Comparison of ENCODE assay signal across 27 cellular contexts in genomic region chr5:112857866-112858265, GRCh38.
"Had no signal": no experiment of that assay in that cellular context is flagged by ENCODE, and none has a peak within 500 bp of the region (broad histone marks: within the 10 kb centered on the region; RNA-seq: fewer than 3 reads in every experiment).

No MANE protein-coding gene starts in this region.

- H3K36me3 ChIP-seq: pancreas, right lobe of liver, thyroid gland had no signal

- H3K27me3 ChIP-seq: dorsolateral prefrontal cortex, gastroesophageal sphincter, heart left ventricle, hepatocyte, pancreas, right lobe of liver, thyroid gland, vagina had no signal

- H3K27ac ChIP-seq: dorsolateral prefrontal cortex, foreskin keratinocyte, gastroesophageal sphincter, heart left ventricle, hepatocyte, left lung, neutrophil, pancreas, right lobe of liver, stomach, thyroid gland, vagina had no signal

- H3K4me1 ChIP-seq: foreskin keratinocyte had no signal

- H3K4me3 ChIP-seq: dorsolateral prefrontal cortex, gastroesophageal sphincter, heart left ventricle, hepatocyte, left lung, mucosa of descending colon, pancreas, right lobe of liver, smooth muscle cell, stomach, thyroid gland, vagina had no signal

- H2AFZ ChIP-seq: hepatocyte had no signal

- H3K27ac Mint-ChIP-seq: mesothelial cell of epicardium; natural killer cell treated with Interleukin-12 subunit alpha and Interleukin-12 subunit beta and Interleukin-15 and Interleukin-18, amount 100 ng/mL, for 72 hours; stimulated activated effector memory CD8-positive, alpha-beta T cell treated with anti-CD3 and anti-CD28 coated beads, Interleukin-12 subunit alpha, Interleukin-12 subunit beta, amount 100 ng/mL, for 72 hours had no signal

- DNase-seq: dorsolateral prefrontal cortex; effector CD4-positive, alpha-beta T cell; foreskin keratinocyte; heart left ventricle; kidney; left lung; mesenchymal stem cell; mucosa of descending colon; naive B cell; pancreas; right lobe of liver; stimulated activated CD4-positive, alpha-beta T cell treated with anti-CD3 and anti-CD28 coated beads, Interleukin-12 subunit alpha, Interleukin-12 subunit beta, amount 100 ng/mL, for 4 hours; stimulated activated CD4-positive, alpha-beta T cell treated with anti-CD3 and anti-CD28 coated beads, Interleukin-1b, Interleukin-23, amount 100 ng/mL, for 48 hours; stimulated activated CD4-positive, alpha-beta T cell treated with anti-CD3 and anti-CD28 coated beads, Interleukin-4, amount 100 ng/mL, for 1 hour; stimulated activated naive CD4-positive, alpha-beta T cell treated with Interleukin-2 at 50 U/mL for 16 hours; stomach; thyroid gland; trophoblast cell had no signal

- H3K4me2 ChIP-seq: hepatocyte, smooth muscle cell had no signal

- H3K4me3 Mint-ChIP-seq: mesothelial cell of epicardium; natural killer cell treated with Interleukin-12 subunit alpha and Interleukin-12 subunit beta and Interleukin-15 and Interleukin-18, amount 100 ng/mL, for 72 hours; neural crest cell; stimulated activated effector memory CD8-positive, alpha-beta T cell treated with anti-CD3 and anti-CD28 coated beads, Interleukin-12 subunit alpha, Interleukin-12 subunit beta, amount 100 ng/mL, for 72 hours had no signal

- H3K9me3 ChIP-seq: gastroesophageal sphincter, left lung, mucosa of descending colon, neutrophil, pancreas, right lobe of liver, stomach, thyroid gland, vagina had no signal

- ATAC-seq: foreskin keratinocyte; gastroesophageal sphincter; heart left ventricle; left lung; mucosa of descending colon; natural killer cell treated with Interleukin-12 subunit alpha and Interleukin-12 subunit beta and Interleukin-15 and Interleukin-18, amount 100 ng/mL, for 72 hours; pancreas; right lobe of liver; stimulated activated effector memory CD8-positive, alpha-beta T cell treated with anti-CD3 and anti-CD28 coated beads, Interleukin-12 subunit alpha, Interleukin-12 subunit beta, amount 100 ng/mL, for 72 hours had no signal
